ENCODE assay signal across 8 cellular contexts in the genomic region with DNA sequence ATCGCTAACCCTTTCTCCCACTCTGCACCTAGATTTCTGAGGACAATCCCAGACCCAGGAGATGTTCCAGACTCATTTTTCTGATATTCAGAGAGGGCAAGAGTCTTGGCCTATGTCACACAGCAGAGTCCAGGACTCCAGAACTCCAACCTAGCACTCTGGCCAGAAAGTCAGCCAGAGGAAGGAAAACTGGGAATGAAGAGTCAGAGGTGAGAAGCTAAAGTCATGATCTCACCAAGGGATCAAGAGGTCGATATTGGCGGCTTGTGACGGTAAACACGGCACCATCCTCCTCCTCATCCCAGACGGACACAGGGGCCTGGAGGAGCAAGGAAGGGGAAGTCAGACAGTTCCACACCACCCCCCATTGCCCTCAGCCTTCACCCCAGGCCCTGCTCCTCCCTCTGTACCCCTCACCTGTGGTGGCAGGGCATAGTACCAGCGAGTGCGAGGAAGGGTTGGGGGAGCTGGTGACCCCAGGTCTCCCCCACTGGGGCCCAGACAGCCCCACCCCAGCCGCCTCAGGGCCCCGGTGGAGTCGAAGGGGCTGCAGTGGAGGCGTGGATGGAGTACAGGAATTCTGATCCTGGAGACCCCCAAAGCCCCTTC. TPM values are rescaled to one million over a fixed set of nuclear protein-coding genes. Genes with fewer than 3 reads are reported as not detected.
A peak's percentile ranks its signal among the peaks of the same experiment; 100 is the strongest.
DNase-seq lines count a peak whose midpoint lies in the region; ATAC-seq and TF ChIP-seq lines count a peak whose summit lies in the region.

No MANE protein-coding gene starts in this region.

- H3K27ac ChIP-seq in ACC112 (ENCODE audit: low read depth, low read length) = no peak overlapping the region
- H3K27ac ChIP-seq in Karpas-422 (ENCODE audit: low read length) = peak overlapping the region; percentile 92
- peak overlapping the region; percentile 92 to 97 for H3K27ac ChIP-seq in coronary artery
- peak overlapping the region; percentile 92 for H3K27ac ChIP-seq in naive thymus-derived CD4-positive, alpha-beta T cell (ENCODE audit: low read depth, low read length)

- H3K4me1 ChIP-seq in ACC112 (ENCODE audit: control insufficient read depth, insufficient read depth, low read length, unreplicated experiment) (peaks cover 6% of the 10 kb centered on the region), Karpas-422 (ENCODE audit: low read length) (peaks cover 20% of the 10 kb centered on the region)
- peaks cover 5 to 10% of the 10 kb centered on the region in 2 donors for H3K4me1 ChIP-seq in naive thymus-derived CD4-positive, alpha-beta T cell (ENCODE audit: control insufficient read depth in 2 of 2, insufficient read depth in 2 of 2, low read length in 2 of 2)

- no peaks in the 10 kb centered on the region for H4K20me1 ChIP-seq in Karpas-422 (ENCODE audit: insufficient read depth, low read depth, low read length)

- H3K36me3 ChIP-seq in ACC112 (ENCODE audit: insufficient read depth, low read length) (no peaks in the 10 kb centered on the region), Karpas-422 (ENCODE audit: insufficient read depth, low read length) (peaks cover 3% of the 10 kb centered on the region; the same call in 1 of the 2 replicates)
- H3K36me3 ChIP-seq in naive thymus-derived CD4-positive, alpha-beta T cell (ENCODE audit: control insufficient read depth in 2 of 3, insufficient read depth in 3 of 3, low read length in 3 of 3) = peaks cover 0 to 66% (median 4%) of the 10 kb centered on the region in 3 experiments

- H3K9me3 Mint-ChIP-seq in naive thymus-derived CD4-positive, alpha-beta T cell = peaks cover 0 to 9% (median 0%) of the 10 kb centered on the region in 11 donors

- H3K4me3 Mint-ChIP-seq in naive thymus-derived CD4-positive, alpha-beta T cell = peak overlapping the region; percentile 53 to 99 (median 86)

- H3K36me3 Mint-ChIP-seq in naive thymus-derived CD4-positive, alpha-beta T cell = peaks cover 0 to 24% (median 6%) of the 10 kb centered on the region in 5 donors

- no peak for ATAC-seq in naive thymus-derived CD4-positive, alpha-beta T cell
- no peak for ATAC-seq in HG03139 (IDR thresholded peaks at IDR 0.05; ENCODE audit: unreplicated experiment)
- ATAC-seq in HG03175 (IDR thresholded peaks at IDR 0.05; ENCODE audit: unreplicated experiment) = no peak
- no peak for ATAC-seq in HG03097 (IDR thresholded peaks at IDR 0.05; ENCODE audit: low FRiP score, unreplicated experiment)

- no peak for DNase-seq in Karpas-422
- DNase-seq in coronary artery (ENCODE audit: low spot score) = no peak
- DNase-seq in naive thymus-derived CD4-positive, alpha-beta T cell = no peak
- no peak for DNase-seq in GM03348 (ENCODE audit: low spot score)

- no peak for TF ChIP-seq CTCF in coronary artery (IDR thresholded peaks at IDR 0.05)

- peak overlapping the region; percentile 84 for H3K9ac ChIP-seq in Karpas-422 (ENCODE audit: low read length)

- H3K4me1 Mint-ChIP-seq in naive thymus-derived CD4-positive, alpha-beta T cell = peaks cover 19 to 40% (median 30%) of the 10 kb centered on the region in 7 donors

- H3K79me2 ChIP-seq in ACC112 (ENCODE audit: control insufficient read depth, insufficient read depth, low read length, unreplicated experiment) (peaks cover 10% of the 10 kb centered on the region), Karpas-422 (ENCODE audit: low read length) (peaks cover 19% of the 10 kb centered on the region)

- CTCF ChIA-PET in naive thymus-derived CD4-positive, alpha-beta T cell (lab: Charles Lee) = interaction anchor here (1.3 kb wide), 1 partner anchor 19 kb away, joined by 3 read pairs; no protein-coding TSS in a partner anchor

- H3K9me2 ChIP-seq in Karpas-422 (replicated peaks; ENCODE audit: insufficient read depth, low read length) = no peaks in the 10 kb centered on the region

- intact Hi-C loops in naive thymus-derived CD4-positive, alpha-beta T cell (cut with micrococcal nuclease) = loop anchor here (5.0 kb wide), 2 partner anchors 130 to 325 kb away; no protein-coding TSS in a partner anchor

- no peaks in the 10 kb centered on the region for H3K9me3 ChIP-seq in Karpas-422 (ENCODE audit: low read length)
- no peaks in the 10 kb centered on the region for H3K9me3 ChIP-seq in naive thymus-derived CD4-positive, alpha-beta T cell (ENCODE audit: control insufficient read depth in 2 of 3, low read length in 3 of 3)

- H3K27ac Mint-ChIP-seq in naive thymus-derived CD4-positive, alpha-beta T cell = peak overlapping the region; percentile 19 to 98 (median 90)

- H3K27me3 ChIP-seq in ACC112 (ENCODE audit: insufficient read depth, low read length) = no peaks in the 10 kb centered on the region
- H3K27me3 ChIP-seq in Karpas-422 (ENCODE audit: low read length) = no peaks in the 10 kb centered on the region
- no peaks in the 10 kb centered on the region for H3K27me3 ChIP-seq in naive thymus-derived CD4-positive, alpha-beta T cell (ENCODE audit: control insufficient read depth in 2 of 2, insufficient read depth in 2 of 2, low read length in 2 of 2)

- H2AFZ ChIP-seq in ACC112 (ENCODE audit: low read length, unreplicated experiment) (no peak overlapping the region), Karpas-422 (ENCODE audit: low read length) (no peak overlapping the region; the same call in 1 of the 2 replicates)

- peak overlapping the region; percentile 86 for H3K4me3 ChIP-seq in ACC112 (ENCODE audit: low read depth, low read length)
- H3K4me3 ChIP-seq in Karpas-422 (ENCODE audit: low read length) = peak overlapping the region; percentile 74
- peak overlapping the region; percentile 90 for H3K4me3 ChIP-seq in coronary artery
- H3K4me3 ChIP-seq in naive thymus-derived CD4-positive, alpha-beta T cell (ENCODE audit: low read length) = no peak overlapping the region

- POLR2A ChIA-PET in naive thymus-derived CD4-positive, alpha-beta T cell (lab: Charles Lee) = interaction anchor here (0.7 to 4.6 kb wide), 10 partner anchors 9 to 120 kb away, joined by 3 to 70 read pairs (median 34); a partner anchor contains a TSS

- H3K27me3 Mint-ChIP-seq in naive thymus-derived CD4-positive, alpha-beta T cell = peaks cover 0 to 3% (median 0%) of the 10 kb centered on the region in 5 donors

- peak overlapping the region; percentile 79 for H3K4me2 ChIP-seq in Karpas-422 (ENCODE audit: low read depth, low read length, poor library complexity, severe bottlenecking)

RNA-seq across cellular contexts. Expression of a gene that starts 1.8 kb away (rescaled TPM):
- 35.1 and 47.2 TPM in 2 replicates for total RNA-seq in Karpas-422 (2014; rRNA removed; shearing (Covaris generic); ENCODE audit: low replicate concordance)
- total RNA-seq in naive thymus-derived CD4-positive, alpha-beta T cell = 10 to 100 TPM; 45.7 to 76.8 (median 67.4) TPM
- polyA plus RNA-seq in naive thymus-derived CD4-positive, alpha-beta T cell = 10 to 100 TPM in 1 of 2 donors, 1 to 10 TPM in 1; 4.1 to 11.5 TPM

RNA-seq across cellular contexts. Expression of a gene that starts 7.5 kb away (rescaled TPM):
- total RNA-seq in Karpas-422 (2014; rRNA removed; shearing (Covaris generic); ENCODE audit: low replicate concordance) = 66.7 and 126 TPM in 2 replicates
- total RNA-seq in naive thymus-derived CD4-positive, alpha-beta T cell = 10 to 100 TPM; 14.6 to 73.2 (median 35.5) TPM
- 10 to 100 TPM; 26.5 to 36.3 TPM for polyA plus RNA-seq in naive thymus-derived CD4-positive, alpha-beta T cell

RNA-seq across cellular contexts. Expression of a gene that starts 7.9 kb away (rescaled TPM):
- total RNA-seq in Karpas-422 (2014; rRNA removed; shearing (Covaris generic); ENCODE audit: low replicate concordance) = 59.6 and 91.1 TPM in 2 replicates
- total RNA-seq in naive thymus-derived CD4-positive, alpha-beta T cell = 10 to 100 TPM; 25.3 to 62.7 (median 52.7) TPM
- 10 to 100 TPM; 55.2 to 82.9 TPM for polyA plus RNA-seq in naive thymus-derived CD4-positive, alpha-beta T cell

RNA-seq across cellular contexts. Expression of a gene that starts 17.0 kb away (rescaled TPM):
- 102 and 188 TPM in 2 replicates for total RNA-seq in Karpas-422 (2014; rRNA removed; shearing (Covaris generic); ENCODE audit: low replicate concordance)
- 100 to 1,000 TPM; 196 to 386 (median 240) TPM for total RNA-seq in naive thymus-derived CD4-positive, alpha-beta T cell
- polyA plus RNA-seq in naive thymus-derived CD4-positive, alpha-beta T cell = 100 to 1,000 TPM; 296 to 334 TPM

RNA-seq across cellular contexts. Expression of a gene that starts 20.0 kb away (rescaled TPM):
- total RNA-seq in Karpas-422 (2014; rRNA removed; shearing (Covaris generic); ENCODE audit: low replicate concordance) = 3.4 and 16.2 TPM in 2 replicates
- 10 to 100 TPM; 12.9 to 48.0 (median 18.2) TPM for total RNA-seq in naive thymus-derived CD4-positive, alpha-beta T cell
- 10 to 100 TPM; 18.9 to 27.3 TPM for polyA plus RNA-seq in naive thymus-derived CD4-positive, alpha-beta T cell
